ENCODE assay signal across 8 cellular contexts in the genomic region with DNA sequence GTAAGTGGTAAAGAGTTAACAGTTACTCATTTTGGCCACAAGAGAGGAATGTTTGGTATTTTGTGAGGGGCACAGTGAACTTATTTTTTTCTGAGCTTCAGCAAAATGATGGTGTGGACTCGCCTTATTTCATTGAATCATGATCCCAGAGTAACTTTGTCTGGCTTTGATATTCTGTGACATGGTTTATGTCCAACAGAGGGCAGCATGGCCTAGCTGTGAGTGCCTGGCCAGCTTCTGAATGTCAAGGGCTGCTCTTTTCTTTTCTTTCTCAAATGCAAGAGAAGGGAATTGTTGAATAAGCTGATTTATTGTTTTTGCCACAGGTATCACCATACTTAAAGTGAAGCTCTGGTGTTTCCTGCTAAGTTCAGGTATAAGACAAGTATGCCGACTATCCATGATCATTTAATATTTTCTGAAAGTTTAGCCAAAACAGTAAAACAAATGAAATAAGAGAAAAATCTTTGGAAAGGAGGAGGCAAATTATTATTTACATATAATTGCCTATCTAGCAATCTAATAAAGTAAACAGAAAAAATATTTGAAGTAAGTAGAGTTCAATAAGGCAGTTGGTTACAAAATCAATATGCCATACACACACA. TPM values are rescaled to one million over a fixed set of nuclear protein-coding genes. Genes with fewer than 3 reads are reported as not detected.
DNase-seq lines count a peak whose midpoint lies in the region; ATAC-seq and TF ChIP-seq lines count a peak whose summit lies in the region.

No MANE protein-coding gene starts in this region.

- peaks cover 13 to 22% of the 10 kb centered on the region in 2 experiments for H3K36me3 ChIP-seq in SK-N-SH (replicated peaks in 1 of 2; ENCODE audit: control insufficient read depth in 1 of 2, insufficient read depth in 2 of 2, low read length in 1 of 2)
- peaks cover 10% of the 10 kb centered on the region for H3K36me3 ChIP-seq in CD8-positive, alpha-beta T cell (ENCODE audit: insufficient read depth, low read length)

- H3K4me2 ChIP-seq in SK-N-SH: no peak overlapping the region

- no peaks in the 10 kb centered on the region for H3K4me1 Mint-ChIP-seq in activated naive CD4-positive, alpha-beta T cell treated with anti-CD3 and anti-CD28 coated beads, Interleukin-2, amount 10 ng/mL, durations not matched to agents 7 days and 5 days
- no peaks in the 10 kb centered on the region for H3K4me1 Mint-ChIP-seq in CD8-positive, alpha-beta T cell (ENCODE audit: low read depth)

- H3K79me2 ChIP-seq in SK-N-SH (ENCODE audit: insufficient read depth): no peaks in the 10 kb centered on the region

- H3K9me3 ChIP-seq in SK-N-SH: no peaks in the 10 kb centered on the region
- H3K9me3 ChIP-seq in CD8-positive, alpha-beta T cell (ENCODE audit: low read length): no peaks in the 10 kb centered on the region

- intact Hi-C loops in posterior cingulate gyrus (cut with DNase I): loop anchor here (5.0 to 10.0 kb wide), 2 partner anchors 175 to 1852 kb away; no protein-coding TSS in a partner anchor
- intact Hi-C loops in CD8-positive, alpha-beta T cell (cut with DNase I, micrococcal nuclease): no loop called here

- no peak for ATAC-seq in HG02678 (IDR thresholded peaks at IDR 0.05; ENCODE audit: unreplicated experiment)
- ATAC-seq in CD8-positive, alpha-beta T cell: no peak

- H3K4me3 Mint-ChIP-seq in activated naive CD4-positive, alpha-beta T cell treated with anti-CD3 and anti-CD28 coated beads, Interleukin-2, amount 10 ng/mL, durations not matched to agents 7 days and 5 days: no peak overlapping the region
- no peak overlapping the region for H3K4me3 Mint-ChIP-seq in CD8-positive, alpha-beta T cell

- H3K27ac ChIP-seq in SK-N-SH (ENCODE audit: low read depth in 2 of 2, low read length in 1 of 2): no peak overlapping the region
- H3K27ac ChIP-seq in CD8-positive, alpha-beta T cell (ENCODE audit: low read depth, low read length): no peak overlapping the region

- peaks cover 3% of the 10 kb centered on the region for H3K9me3 Mint-ChIP-seq in activated naive CD4-positive, alpha-beta T cell treated with anti-CD3 and anti-CD28 coated beads, Interleukin-2, amount 10 ng/mL, durations not matched to agents 7 days and 5 days
- H3K9me3 Mint-ChIP-seq in CD8-positive, alpha-beta T cell: no peaks in the 10 kb centered on the region

- DNase-seq in DMS 273 (lab: John Stamatoyannopoulos, UW; ENCODE audit: unreplicated experiment) (peak; percentile 73), HuH-7 (ENCODE audit: low spot score) (peak; percentile 45), SK-N-SH (peak; percentile 49), foreskin fibroblast (peak; percentile 13 to 60), posterior cingulate gyrus (peak in 6 of 10 donors; percentile 26 to 77 (median 48))
- no peak for DNase-seq in activated naive CD4-positive, alpha-beta T cell treated with anti-CD3 and anti-CD28 coated beads, Interleukin-2, amount 10 ng/mL, durations not matched to agents 7 days and 5 days
- no peak for DNase-seq in CD8-positive, alpha-beta T cell

- no peaks in the 10 kb centered on the region for H3K27me3 Mint-ChIP-seq in activated naive CD4-positive, alpha-beta T cell treated with anti-CD3 and anti-CD28 coated beads, Interleukin-2, amount 10 ng/mL, durations not matched to agents 7 days and 5 days
- no peaks in the 10 kb centered on the region for H3K27me3 Mint-ChIP-seq in CD8-positive, alpha-beta T cell (ENCODE audit: low read depth)

- CTCF ChIA-PET in SK-N-SH (lab: Yijun Ruan, JAX): interaction anchor here (0.6 to 4.4 kb wide), 31 partner anchors 8 to 1852 kb away, joined by 3 to 52 read pairs (median 4); no protein-coding TSS in a partner anchor
- CTCF ChIA-PET in activated naive CD4-positive, alpha-beta T cell treated with anti-CD3 and anti-CD28 coated beads, Interleukin-2, amount 10 ng/mL, durations not matched to agents 7 days and 5 days (lab: Charles Lee): interaction anchor here (0.6 to 0.9 kb wide), 3 partner anchors 11 to 32 kb away, joined by 3 read pairs; no protein-coding TSS in a partner anchor
- CTCF ChIA-PET in CD8-positive, alpha-beta T cell (lab: Charles Lee): interaction anchor here (1.3 to 1.7 kb wide), 2 partner anchors 17 to 345 kb away, joined by 3 read pairs; no protein-coding TSS in a partner anchor

- peak; percentile 70 for TF ChIP-seq CTCF in SK-N-SH (IDR thresholded peaks at IDR 0.05)
- peak; percentile 70 for TF ChIP-seq CTCF in foreskin fibroblast (IDR thresholded peaks at IDR 0.05; ENCODE audit: low read depth, low read length)
- TF ChIP-seq CTCF in CD8-positive, alpha-beta T cell (IDR thresholded peaks at IDR 0.05): no peak

- H3K36me3 Mint-ChIP-seq in activated naive CD4-positive, alpha-beta T cell treated with anti-CD3 and anti-CD28 coated beads, Interleukin-2, amount 10 ng/mL, durations not matched to agents 7 days and 5 days: peaks cover 14% of the 10 kb centered on the region
- peaks cover 27% of the 10 kb centered on the region for H3K36me3 Mint-ChIP-seq in CD8-positive, alpha-beta T cell

- no peaks in the 10 kb centered on the region for H3K4me1 ChIP-seq in SK-N-SH (ENCODE audit: control insufficient read depth in 1 of 2, insufficient read depth in 2 of 2, low read depth in 1 of 2, low read length in 1 of 2)
- H3K4me1 ChIP-seq in CD8-positive, alpha-beta T cell (ENCODE audit: insufficient read depth, low read length): no peaks in the 10 kb centered on the region

- 69% methylated on average over 2 of the region's 2 CpGs for WGBS in SK-N-SH (ENCODE audit: low lambda C conversion rate)

- H4K20me1 ChIP-seq in SK-N-SH (ENCODE audit: insufficient read depth): no peaks in the 10 kb centered on the region

- H3K9me2 ChIP-seq in SK-N-SH: no peaks in the 10 kb centered on the region

- no peaks in the 10 kb centered on the region for H3K27me3 ChIP-seq in SK-N-SH (ENCODE audit: insufficient read depth)
- H3K27me3 ChIP-seq in CD8-positive, alpha-beta T cell (ENCODE audit: insufficient read depth, low read length): no peaks in the 10 kb centered on the region

- TF ChIP-seq EP300 in SK-N-SH (IDR thresholded peaks at IDR 0.05; ENCODE audit: borderline replicate concordance in 1 of 2, low read depth in 1 of 2, low read length in 1 of 2): no peak

- H3K9ac ChIP-seq in SK-N-SH: no peak overlapping the region

- peak; percentile 85 for TF ChIP-seq RAD21 in SK-N-SH (IDR thresholded peaks at IDR 0.05; ENCODE audit: low read length)

- no peak overlapping the region for H2AFZ ChIP-seq in SK-N-SH (ENCODE audit: low read depth)

- no peak overlapping the region for H3K27ac Mint-ChIP-seq in activated naive CD4-positive, alpha-beta T cell treated with anti-CD3 and anti-CD28 coated beads, Interleukin-2, amount 10 ng/mL, durations not matched to agents 7 days and 5 days
- H3K27ac Mint-ChIP-seq in CD8-positive, alpha-beta T cell: no peak overlapping the region

- peaks cover 6% of the 10 kb centered on the region for H3F3A ChIP-seq in SK-N-SH (replicated peaks; ENCODE audit: insufficient read depth)

- POLR2A ChIA-PET in SK-N-SH (lab: Yijun Ruan, JAX): no interaction called here
- POLR2A ChIA-PET in CD8-positive, alpha-beta T cell (lab: Charles Lee): interaction anchor here (0.5 kb wide), 1 partner anchor 373 kb away, joined by 3 read pairs; no protein-coding TSS in a partner anchor

- H3K4me3 ChIP-seq in SK-N-SH (ENCODE audit: low read depth in 2 of 2, low read length in 1 of 2) (no peak overlapping the region), foreskin fibroblast (ENCODE audit: low read depth in 1 of 2, low read length in 2 of 2) (no peak overlapping the region)
- no peak overlapping the region for H3K4me3 ChIP-seq in CD8-positive, alpha-beta T cell (ENCODE audit: low read depth, low read length)

TF ChIP-seq in SK-N-SH, 30 proteins besides CTCF, POLR2A, EP300 and RAD21:
- TF ChIP-seq POLR2AphosphoS5 (IDR thresholded peaks at IDR 0.05; ENCODE audit: low read depth, low read length) (no peak), SMC3 (IDR thresholded peaks at IDR 0.05; ENCODE audit: low read depth, low read length) (peak; percentile 59)
TF ChIP-seq in SK-N-SH: peak in this region for 1.

RNA-seq across cellular contexts. Expression of gene MRPL22, which starts 31.7 kb away (rescaled TPM):
- polyA plus RNA-seq in SK-N-SH (2012; rRNA removed): 41.0 and 50.7 TPM in 2 replicates
- polyA plus RNA-seq in SK-N-SH (2012; cell fraction: cytosol; rRNA removed): 48.1 and 66.9 TPM in 2 replicates
- 23.8 and 27.3 TPM in 2 replicates for polyA plus RNA-seq in SK-N-SH (2012; cell fraction: nucleus; rRNA removed)
- 10 to 100 TPM; 42.2 TPM for total RNA-seq in CD8-positive, alpha-beta T cell

RNA-seq across cellular contexts. Expression of gene GEMIN5, which starts 34.6 kb away (rescaled TPM):
- polyA plus RNA-seq in SK-N-SH (2012; rRNA removed): 6.6 and 8.4 TPM in 2 replicates
- polyA plus RNA-seq in SK-N-SH (2012; cell fraction: cytosol; rRNA removed): 6.2 and 7.5 TPM in 2 replicates
- 8.9 and 9.9 TPM in 2 replicates for polyA plus RNA-seq in SK-N-SH (2012; cell fraction: nucleus; rRNA removed)
- total RNA-seq in CD8-positive, alpha-beta T cell: 1 to 10 TPM; 3.3 to 4.3 TPM

RNA-seq across cellular contexts. Expression of gene KIF4B, which starts 41.0 kb away (rescaled TPM):
- polyA plus RNA-seq in SK-N-SH (2012; rRNA removed): 0.02 and 0.03 TPM in 2 replicates
- polyA plus RNA-seq in SK-N-SH (2012; cell fraction: cytosol; rRNA removed): 0.01 and 0.03 TPM in 2 replicates
- polyA plus RNA-seq in SK-N-SH (2012; cell fraction: nucleus; rRNA removed): 0.02 TPM in 1 of 2 replicates, not detected in the other
- not detected for total RNA-seq in CD8-positive, alpha-beta T cell

Comparison
In these comparisons a context has a peak if more than half of its experiments do, and no peak if none do; other contexts are left out.
1. DNase-seq: peak in DMS 273 (single experiment), HuH-7 (single experiment), SK-N-SH (single experiment), foreskin fibroblast (2 of 2) and posterior cingulate gyrus (6 of 10); none in activated naive CD4-positive, alpha-beta T cell treated with anti-CD3 and anti-CD28 coated beads, Interleukin-2, amount 10 ng/mL, durations not matched to agents 7 days and 5 days (single experiment) and CD8-positive, alpha-beta T cell (0 of 7).